ENCODE assay signal across 1 cellular context in the genomic region with DNA sequence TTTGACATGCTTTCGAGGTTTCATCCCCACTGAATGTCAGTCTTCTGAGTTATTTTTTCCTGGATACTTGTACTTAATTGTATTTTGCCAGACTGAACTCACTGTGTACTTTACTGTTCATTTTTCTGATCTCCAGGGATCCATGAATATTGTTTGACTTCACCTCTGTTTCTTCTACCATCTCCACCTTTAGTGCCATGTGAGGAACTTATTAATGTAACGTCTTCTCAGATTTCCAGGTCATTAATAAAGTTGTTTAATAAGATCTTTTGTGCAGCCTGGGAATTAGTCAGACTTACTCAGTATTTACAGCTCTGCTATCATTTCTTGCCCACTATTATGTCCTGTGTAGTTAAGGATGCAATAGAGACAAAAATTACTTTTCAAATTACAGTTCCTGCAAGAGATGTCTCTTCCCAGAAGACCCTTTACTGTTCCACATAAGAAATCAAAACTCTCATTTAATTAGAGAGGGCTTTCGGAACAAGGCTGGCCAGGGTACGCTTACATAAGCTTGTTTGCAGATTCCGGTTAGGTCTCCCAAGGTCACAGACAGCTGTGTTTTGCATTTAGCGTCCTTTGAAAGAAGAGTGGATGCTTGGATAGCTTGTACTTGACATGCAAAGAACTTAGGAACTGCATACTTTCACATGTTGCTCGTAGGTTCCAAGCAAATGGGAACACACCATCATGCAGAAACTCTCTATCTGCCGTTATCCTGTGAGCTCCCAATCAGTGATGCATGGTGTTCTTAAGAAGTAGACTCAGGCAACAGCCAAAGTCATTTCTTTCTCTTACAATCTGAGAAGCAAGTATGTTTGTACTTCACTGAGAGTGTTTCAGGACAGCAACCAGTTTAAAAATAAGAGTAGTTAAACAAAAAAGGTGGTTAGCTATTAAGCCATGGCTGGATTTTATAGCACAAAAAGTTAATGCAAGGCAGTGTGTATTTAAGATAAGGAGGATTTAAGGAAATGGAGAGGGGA.
TF ChIP-seq lines count a peak whose summit lies in the region.

No MANE protein-coding gene starts in this region.

TF ChIP-seq in HepG2, 621 proteins besides CTCF, POLR2A, EP300 and RAD21 (continued from another document and continues in another):
- peak; percentile 31 for TF ChIP-seq THAP11 (CRISPR knock-in tag; IDR thresholded peaks at IDR 0.05)
- TF ChIP-seq, protein P1, sequence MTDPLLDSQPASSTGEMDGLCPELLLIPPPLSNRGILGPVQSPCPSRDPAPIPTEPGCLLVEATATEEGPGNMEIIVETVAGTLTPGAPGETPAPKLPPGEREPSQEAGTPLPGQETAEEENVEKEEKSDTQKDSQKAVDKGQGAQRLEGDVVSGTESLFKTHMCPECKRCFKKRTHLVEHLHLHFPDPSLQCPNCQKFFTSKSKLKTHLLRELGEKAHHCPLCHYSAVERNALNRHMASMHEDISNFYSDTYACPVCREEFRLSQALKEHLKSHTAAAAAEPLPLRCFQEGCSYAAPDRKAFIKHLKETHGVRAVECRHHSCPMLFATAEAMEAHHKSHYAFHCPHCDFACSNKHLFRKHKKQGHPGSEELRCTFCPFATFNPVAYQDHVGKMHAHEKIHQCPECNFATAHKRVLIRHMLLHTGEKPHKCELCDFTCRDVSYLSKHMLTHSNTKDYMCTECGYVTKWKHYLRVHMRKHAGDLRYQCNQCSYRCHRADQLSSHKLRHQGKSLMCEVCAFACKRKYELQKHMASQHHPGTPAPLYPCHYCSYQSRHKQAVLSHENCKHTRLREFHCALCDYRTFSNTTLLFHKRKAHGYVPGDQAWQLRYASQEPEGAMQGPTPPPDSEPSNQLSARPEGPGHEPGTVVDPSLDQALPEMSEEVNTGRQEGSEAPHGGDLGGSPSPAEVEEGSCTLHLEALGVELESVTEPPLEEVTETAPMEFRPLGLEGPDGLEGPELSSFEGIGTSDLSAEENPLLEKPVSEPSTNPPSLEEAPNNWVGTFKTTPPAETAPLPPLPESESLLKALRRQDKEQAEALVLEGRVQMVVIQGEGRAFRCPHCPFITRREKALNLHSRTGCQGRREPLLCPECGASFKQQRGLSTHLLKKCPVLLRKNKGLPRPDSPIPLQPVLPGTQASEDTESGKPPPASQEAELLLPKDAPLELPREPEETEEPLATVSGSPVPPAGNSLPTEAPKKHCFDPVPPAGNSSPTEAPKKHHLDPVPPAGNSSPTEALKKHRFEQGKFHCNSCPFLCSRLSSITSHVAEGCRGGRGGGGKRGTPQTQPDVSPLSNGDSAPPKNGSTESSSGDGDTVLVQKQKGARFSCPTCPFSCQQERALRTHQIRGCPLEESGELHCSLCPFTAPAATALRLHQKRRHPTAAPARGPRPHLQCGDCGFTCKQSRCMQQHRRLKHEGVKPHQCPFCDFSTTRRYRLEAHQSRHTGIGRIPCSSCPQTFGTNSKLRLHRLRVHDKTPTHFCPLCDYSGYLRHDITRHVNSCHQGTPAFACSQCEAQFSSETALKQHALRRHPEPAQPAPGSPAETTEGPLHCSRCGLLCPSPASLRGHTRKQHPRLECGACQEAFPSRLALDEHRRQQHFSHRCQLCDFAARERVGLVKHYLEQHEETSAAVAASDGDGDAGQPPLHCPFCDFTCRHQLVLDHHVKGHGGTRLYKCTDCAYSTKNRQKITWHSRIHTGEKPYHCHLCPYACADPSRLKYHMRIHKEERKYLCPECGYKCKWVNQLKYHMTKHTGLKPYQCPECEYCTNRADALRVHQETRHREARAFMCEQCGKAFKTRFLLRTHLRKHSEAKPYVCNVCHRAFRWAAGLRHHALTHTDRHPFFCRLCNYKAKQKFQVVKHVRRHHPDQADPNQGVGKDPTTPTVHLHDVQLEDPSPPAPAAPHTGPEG (CRISPR knock-in tag; IDR thresholded peaks at IDR 0.05): no peak
- TF ChIP-seq, protein P2, sequence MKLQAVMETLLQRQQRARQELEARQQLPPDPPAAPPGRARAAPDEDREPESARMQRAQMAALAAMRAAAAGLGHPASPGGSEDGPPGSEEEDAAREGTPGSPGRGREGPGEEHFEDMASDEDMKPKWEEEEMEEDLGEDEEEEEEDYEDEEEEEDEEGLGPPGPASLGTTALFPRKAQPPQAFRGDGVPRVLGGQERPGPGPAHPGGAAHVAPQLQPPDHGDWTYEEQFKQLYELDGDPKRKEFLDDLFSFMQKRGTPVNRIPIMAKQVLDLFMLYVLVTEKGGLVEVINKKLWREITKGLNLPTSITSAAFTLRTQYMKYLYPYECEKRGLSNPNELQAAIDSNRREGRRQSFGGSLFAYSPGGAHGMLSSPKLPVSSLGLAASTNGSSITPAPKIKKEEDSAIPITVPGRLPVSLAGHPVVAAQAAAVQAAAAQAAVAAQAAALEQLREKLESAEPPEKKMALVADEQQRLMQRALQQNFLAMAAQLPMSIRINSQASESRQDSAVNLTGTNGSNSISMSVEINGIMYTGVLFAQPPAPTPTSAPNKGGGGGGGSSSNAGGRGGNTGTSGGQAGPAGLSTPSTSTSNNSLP (IDR thresholded peaks at IDR 0.05; ENCODE audit: low read depth, low read length): peak; percentile 70; the same call in 1 of the 2 replicates
- TF ChIP-seq, protein P3, sequence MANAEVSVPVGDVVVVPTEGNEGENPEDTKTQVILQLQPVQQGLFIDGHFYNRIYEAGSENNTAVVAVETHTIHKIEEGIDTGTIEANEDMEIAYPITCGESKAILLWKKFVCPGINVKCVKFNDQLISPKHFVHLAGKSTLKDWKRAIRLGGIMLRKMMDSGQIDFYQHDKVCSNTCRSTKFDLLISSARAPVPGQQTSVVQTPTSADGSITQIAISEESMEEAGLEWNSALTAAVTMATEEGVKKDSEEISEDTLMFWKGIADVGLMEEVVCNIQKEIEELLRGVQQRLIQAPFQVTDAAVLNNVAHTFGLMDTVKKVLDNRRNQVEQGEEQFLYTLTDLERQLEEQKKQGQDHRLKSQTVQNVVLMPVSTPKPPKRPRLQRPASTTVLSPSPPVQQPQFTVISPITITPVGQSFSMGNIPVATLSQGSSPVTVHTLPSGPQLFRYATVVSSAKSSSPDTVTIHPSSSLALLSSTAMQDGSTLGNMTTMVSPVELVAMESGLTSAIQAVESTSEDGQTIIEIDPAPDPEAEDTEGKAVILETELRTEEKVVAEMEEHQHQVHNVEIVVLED (CRISPR knock-in tag; IDR thresholded peaks at IDR 0.05; ENCODE audit: borderline replicate concordance): no peak
- TF ChIP-seq NFKBIZ (CRISPR knock-in tag; IDR thresholded peaks at IDR 0.05): peak; percentile 88
- TF ChIP-seq ZNF335 (CRISPR knock-in tag; IDR thresholded peaks at IDR 0.05): peak; percentile 32; the same call in 1 of the 2 replicates
- TF ChIP-seq, protein P4, sequence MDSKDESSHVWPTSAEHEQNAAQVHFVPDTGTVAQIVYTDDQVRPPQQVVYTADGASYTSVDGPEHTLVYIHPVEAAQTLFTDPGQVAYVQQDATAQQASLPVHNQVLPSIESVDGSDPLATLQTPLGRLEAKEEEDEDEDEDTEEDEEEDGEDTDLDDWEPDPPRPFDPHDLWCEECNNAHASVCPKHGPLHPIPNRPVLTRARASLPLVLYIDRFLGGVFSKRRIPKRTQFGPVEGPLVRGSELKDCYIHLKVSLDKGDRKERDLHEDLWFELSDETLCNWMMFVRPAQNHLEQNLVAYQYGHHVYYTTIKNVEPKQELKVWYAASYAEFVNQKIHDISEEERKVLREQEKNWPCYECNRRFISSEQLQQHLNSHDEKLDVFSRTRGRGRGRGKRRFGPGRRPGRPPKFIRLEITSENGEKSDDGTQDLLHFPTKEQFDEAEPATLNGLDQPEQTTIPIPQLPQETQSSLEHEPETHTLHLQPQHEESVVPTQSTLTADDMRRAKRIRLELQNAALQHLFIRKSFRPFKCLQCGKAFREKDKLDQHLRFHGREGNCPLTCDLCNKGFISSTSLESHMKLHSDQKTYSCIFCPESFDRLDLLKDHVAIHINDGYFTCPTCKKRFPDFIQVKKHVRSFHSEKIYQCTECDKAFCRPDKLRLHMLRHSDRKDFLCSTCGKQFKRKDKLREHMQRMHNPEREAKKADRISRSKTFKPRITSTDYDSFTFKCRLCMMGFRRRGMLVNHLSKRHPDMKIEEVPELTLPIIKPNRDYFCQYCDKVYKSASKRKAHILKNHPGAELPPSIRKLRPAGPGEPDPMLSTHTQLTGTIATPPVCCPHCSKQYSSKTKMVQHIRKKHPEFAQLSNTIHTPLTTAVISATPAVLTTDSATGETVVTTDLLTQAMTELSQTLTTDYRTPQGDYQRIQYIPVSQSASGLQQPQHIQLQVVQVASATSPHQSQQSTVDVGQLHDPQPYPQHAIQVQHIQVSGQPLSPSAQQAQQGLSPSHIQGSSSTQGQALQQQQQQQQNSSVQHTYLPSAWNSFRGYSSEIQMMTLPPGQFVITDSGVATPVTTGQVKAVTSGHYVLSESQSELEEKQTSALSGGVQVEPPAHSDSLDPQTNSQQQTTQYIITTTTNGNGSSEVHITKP (CRISPR knock-in tag; IDR thresholded peaks at IDR 0.05; ENCODE audit: low read depth): peak; percentile 58; the same call in 1 of the 2 replicates
- TF ChIP-seq HIVEP1 (CRISPR knock-in tag; IDR thresholded peaks at IDR 0.05): no peak
- TF ChIP-seq, protein P5, sequence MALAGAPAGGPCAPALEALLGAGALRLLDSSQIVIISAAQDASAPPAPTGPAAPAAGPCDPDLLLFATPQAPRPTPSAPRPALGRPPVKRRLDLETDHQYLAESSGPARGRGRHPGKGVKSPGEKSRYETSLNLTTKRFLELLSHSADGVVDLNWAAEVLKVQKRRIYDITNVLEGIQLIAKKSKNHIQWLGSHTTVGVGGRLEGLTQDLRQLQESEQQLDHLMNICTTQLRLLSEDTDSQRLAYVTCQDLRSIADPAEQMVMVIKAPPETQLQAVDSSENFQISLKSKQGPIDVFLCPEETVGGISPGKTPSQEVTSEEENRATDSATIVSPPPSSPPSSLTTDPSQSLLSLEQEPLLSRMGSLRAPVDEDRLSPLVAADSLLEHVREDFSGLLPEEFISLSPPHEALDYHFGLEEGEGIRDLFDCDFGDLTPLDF (CRISPR knock-in tag; IDR thresholded peaks at IDR 0.05): no peak
- TF ChIP-seq, protein P6, sequence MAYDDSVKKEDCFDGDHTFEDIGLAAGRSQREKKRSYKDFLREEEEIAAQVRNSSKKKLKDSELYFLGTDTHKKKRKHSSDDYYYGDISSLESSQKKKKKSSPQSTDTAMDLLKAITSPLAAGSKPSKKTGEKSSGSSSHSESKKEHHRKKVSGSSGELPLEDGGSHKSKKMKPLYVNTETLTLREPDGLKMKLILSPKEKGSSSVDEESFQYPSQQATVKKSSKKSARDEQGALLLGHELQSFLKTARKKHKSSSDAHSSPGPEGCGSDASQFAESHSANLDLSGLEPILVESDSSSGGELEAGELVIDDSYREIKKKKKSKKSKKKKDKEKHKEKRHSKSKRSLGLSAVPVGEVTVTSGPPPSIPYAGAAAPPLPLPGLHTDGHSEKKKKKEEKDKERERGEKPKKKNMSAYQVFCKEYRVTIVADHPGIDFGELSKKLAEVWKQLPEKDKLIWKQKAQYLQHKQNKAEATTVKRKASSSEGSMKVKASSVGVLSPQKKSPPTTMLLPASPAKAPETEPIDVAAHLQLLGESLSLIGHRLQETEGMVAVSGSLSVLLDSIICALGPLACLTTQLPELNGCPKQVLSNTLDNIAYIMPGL (CRISPR knock-in tag; IDR thresholded peaks at IDR 0.05; ENCODE audit: borderline replicate concordance in 1 of 2, low read depth in 1 of 2): peak in 1 of 2 experiments; percentile 25; a peak in 3 of 4 replicates
- TF ChIP-seq ZNF598 (CRISPR knock-in tag; IDR thresholded peaks at IDR 0.05; ENCODE audit: borderline replicate concordance): no peak
- no peak for TF ChIP-seq POLR2AphosphoS2 (IDR thresholded peaks at IDR 0.05; ENCODE audit: low read depth, low read length)
- peak; percentile 53; the same call in 1 of the 2 replicates for TF ChIP-seq ZNF788 (CRISPR knock-in tag; IDR thresholded peaks at IDR 0.05; ENCODE audit: borderline replicate concordance)
- 0 out of 2 replicates have a peak, but pooled peaks have one; percentile 37 for TF ChIP-seq ZNF230 (CRISPR knock-in tag; IDR thresholded peaks at IDR 0.05)
- peak; percentile 87 for TF ChIP-seq TCF7 (IDR thresholded peaks at IDR 0.05; ENCODE audit: low read depth)
- TF ChIP-seq, protein P7, sequence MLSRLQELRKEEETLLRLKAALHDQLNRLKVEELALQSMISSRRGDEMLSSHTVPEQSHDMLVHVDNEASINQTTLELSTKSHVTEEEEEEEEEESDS (CRISPR knock-in tag; IDR thresholded peaks at IDR 0.05; ENCODE audit: borderline replicate concordance): 0 out of 2 replicates have a peak, but pooled peaks have one; percentile 35
- TF ChIP-seq, protein P8, sequence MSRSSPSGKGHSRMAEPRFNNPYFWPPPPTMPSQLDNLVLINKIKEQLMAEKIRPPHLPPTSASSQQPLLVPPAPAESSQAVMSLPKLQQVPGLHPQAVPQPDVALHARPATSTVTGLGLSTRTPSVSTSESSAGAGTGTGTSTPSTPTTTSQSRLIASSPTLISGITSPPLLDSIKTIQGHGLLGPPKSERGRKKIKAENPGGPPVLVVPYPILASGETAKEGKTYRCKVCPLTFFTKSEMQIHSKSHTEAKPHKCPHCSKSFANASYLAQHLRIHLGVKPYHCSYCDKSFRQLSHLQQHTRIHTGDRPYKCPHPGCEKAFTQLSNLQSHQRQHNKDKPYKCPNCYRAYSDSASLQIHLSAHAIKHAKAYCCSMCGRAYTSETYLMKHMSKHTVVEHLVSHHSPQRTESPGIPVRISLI (CRISPR knock-in tag; IDR thresholded peaks at IDR 0.05; ENCODE audit: borderline replicate concordance): peak; percentile 53; the same call in 1 of the 2 replicates
- TF ChIP-seq ZNF572 (CRISPR knock-in tag; IDR thresholded peaks at IDR 0.05): no peak
- peak; percentile 92 for TF ChIP-seq HMG20A (CRISPR knock-in tag; IDR thresholded peaks at IDR 0.05; ENCODE audit: borderline replicate concordance)
- peak; percentile 43; the same call in 1 of the 2 replicates for TF ChIP-seq CBX5 (CRISPR knock-in tag; IDR thresholded peaks at IDR 0.05; ENCODE audit: borderline replicate concordance)
- TF ChIP-seq, protein P9, sequence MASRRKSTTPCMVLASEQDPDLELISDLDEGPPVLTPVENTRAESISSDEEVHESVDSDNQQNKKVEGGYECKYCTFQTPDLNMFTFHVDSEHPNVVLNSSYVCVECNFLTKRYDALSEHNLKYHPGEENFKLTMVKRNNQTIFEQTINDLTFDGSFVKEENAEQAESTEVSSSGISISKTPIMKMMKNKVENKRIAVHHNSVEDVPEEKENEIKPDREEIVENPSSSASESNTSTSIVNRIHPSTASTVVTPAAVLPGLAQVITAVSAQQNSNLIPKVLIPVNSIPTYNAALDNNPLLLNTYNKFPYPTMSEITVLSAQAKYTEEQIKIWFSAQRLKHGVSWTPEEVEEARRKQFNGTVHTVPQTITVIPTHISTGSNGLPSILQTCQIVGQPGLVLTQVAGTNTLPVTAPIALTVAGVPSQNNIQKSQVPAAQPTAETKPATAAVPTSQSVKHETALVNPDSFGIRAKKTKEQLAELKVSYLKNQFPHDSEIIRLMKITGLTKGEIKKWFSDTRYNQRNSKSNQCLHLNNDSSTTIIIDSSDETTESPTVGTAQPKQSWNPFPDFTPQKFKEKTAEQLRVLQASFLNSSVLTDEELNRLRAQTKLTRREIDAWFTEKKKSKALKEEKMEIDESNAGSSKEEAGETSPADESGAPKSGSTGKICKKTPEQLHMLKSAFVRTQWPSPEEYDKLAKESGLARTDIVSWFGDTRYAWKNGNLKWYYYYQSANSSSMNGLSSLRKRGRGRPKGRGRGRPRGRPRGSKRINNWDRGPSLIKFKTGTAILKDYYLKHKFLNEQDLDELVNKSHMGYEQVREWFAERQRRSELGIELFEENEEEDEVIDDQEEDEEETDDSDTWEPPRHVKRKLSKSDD (CRISPR knock-in tag; IDR thresholded peaks at IDR 0.05; ENCODE audit: low read depth): 0 out of 2 replicates have a peak, but pooled peaks have one; percentile 44
- TF ChIP-seq ZNF792 (CRISPR knock-in tag; IDR thresholded peaks at IDR 0.05): peak; percentile 47; the same call in 1 of the 2 replicates
- TF ChIP-seq, protein P10, sequence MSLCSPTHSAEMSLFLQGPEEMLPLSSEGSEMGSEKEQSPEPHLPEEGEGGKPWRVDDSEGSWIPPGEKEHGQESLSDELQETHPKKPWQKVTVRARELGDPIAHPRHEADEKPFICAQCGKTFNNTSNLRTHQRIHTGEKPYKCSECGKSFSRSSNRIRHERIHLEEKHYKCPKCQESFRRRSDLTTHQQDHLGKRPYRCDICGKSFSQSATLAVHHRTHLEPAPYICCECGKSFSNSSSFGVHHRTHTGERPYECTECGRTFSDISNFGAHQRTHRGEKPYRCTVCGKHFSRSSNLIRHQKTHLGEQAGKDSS (CRISPR knock-in tag; IDR thresholded peaks at IDR 0.05; ENCODE audit: borderline replicate concordance, low read depth): no peak
- TF ChIP-seq RARA (CRISPR knock-in tag; IDR thresholded peaks at IDR 0.05): peak; percentile 95
- no peak; the same call in 2 of the 3 replicates for TF ChIP-seq MXI1 (IDR thresholded peaks at IDR 0.05; ENCODE audit: borderline replicate concordance, low read depth, low read length)
